Comparison of ENCODE assay signal across 8 cellular contexts in genomic region chr2:174486614-174487535, GRCh38. TPM values are rescaled to one million over a fixed set of nuclear protein-coding genes. Genes with fewer than 3 reads are reported as not detected.
DNase-seq lines count a peak whose midpoint lies in the region; ATAC-seq and TF ChIP-seq lines count a peak whose summit lies in the region.

GPR155 (minus strand) TSS chr2:174487029; CDS start chr2:174481956, 5,073 bp downstream.

- peak within 1 kb of the TSS; percentile 98 to 100 for H4K8ac ChIP-seq in IMR-90 (ENCODE audit: low read depth in 2 of 2, low read length in 2 of 2)

- no peaks in the 10 kb centered on the region for H4K20me1 ChIP-seq in IMR-90 (ENCODE audit: insufficient read depth, low read length)

- 0 out of 2 replicates have a peak, but pooled peaks cover 3% of the 10 kb centered on the region for H3K9me1 ChIP-seq in IMR-90 (ENCODE audit: insufficient read depth, low read length)

- H3K4ac ChIP-seq in IMR-90 (ENCODE audit: low read depth, low read length) = peak within 1 kb of the TSS; percentile 98

- peak within 1 kb of the TSS; percentile 83 for H2AK9ac ChIP-seq in IMR-90 (replicated peaks; ENCODE audit: low read depth, low read length, poor library complexity)

- CTCF ChIA-PET in IMR-90 (lab: Yijun Ruan, JAX) = interaction anchor here (0.5 to 2.6 kb wide), 3 partner anchors 24 to 261 kb away, joined by 4 to 13 read pairs (median 6); no protein-coding TSS in a partner anchor

- peak; percentile 41; the same call in 1 of the 2 replicates for TF ChIP-seq POLR2A in IMR-90 (IDR thresholded peaks at IDR 0.05; ENCODE audit: low read depth, low read length)

- H2AFZ ChIP-seq in IMR-90 (replicated peaks; ENCODE audit: low read length, poor library complexity) = peak within 1 kb of the TSS; percentile 98

- peak within 1 kb of the TSS; percentile 99 for H3K18ac ChIP-seq in IMR-90 (ENCODE audit: low read depth, low read length)

- peak within 1 kb of the TSS; percentile 99 for H3K4me3 ChIP-seq in IMR-90 (ENCODE audit: insufficient read depth, low read depth, low read length)
- peak within 1 kb of the TSS; percentile 91 for H3K4me3 ChIP-seq in epithelial cell of proximal tubule (ENCODE audit: low read depth, low read length)

- H2AK5ac ChIP-seq in IMR-90 (ENCODE audit: low read depth, low read length) = peak within 1 kb of the TSS; percentile 68

- H3K4me2 ChIP-seq in IMR-90 (ENCODE audit: low read depth, low read length) = peak within 1 kb of the TSS; percentile 100

- H2BK120ac ChIP-seq in IMR-90 (ENCODE audit: low read depth, low read length) = peak within 1 kb of the TSS; percentile 72

- H4K91ac ChIP-seq in IMR-90 (ENCODE audit: insufficient read depth, low read depth, low read length) = peak within 1 kb of the TSS; percentile 96

- H4K5ac ChIP-seq in IMR-90 (ENCODE audit: low read depth, low read length) = peak within 1 kb of the TSS; percentile 100

- no peak for TF ChIP-seq CTCF in IMR-90 (conservative IDR thresholded peaks at IDR 0.05; ENCODE audit: low read depth, low read length)
- no peak for TF ChIP-seq CTCF in epithelial cell of proximal tubule (conservative IDR thresholded peaks at IDR 0.05; ENCODE audit: low read depth, low read length)

- 0% methylated on average over 8 of the region's 72 CpGs; no CpG with 5 or more reads in 1 of the 2 experiments for WGBS in IMR-90 (ENCODE audit: extremely low coverage in 2 of 2, insufficient read length in 1 of 2), 2 experiments

- peaks cover 3 to 8% of the 10 kb centered on the region in 2 experiments; a peak in 1 of 4 replicates for H3K79me1 ChIP-seq in IMR-90 (ENCODE audit: low read depth in 1 of 2, low read length in 2 of 2)

- H3K9me3 ChIP-seq in IMR-90 (ENCODE audit: control insufficient read depth, insufficient read depth, low read length) = no peaks in the 10 kb centered on the region

- no peaks in the 10 kb centered on the region; the same call in 1 of the 2 replicates for H3K36me3 ChIP-seq in IMR-90 (ENCODE audit: control insufficient read depth, insufficient read depth, low read length)

- ATAC-seq in GM21528 (IDR thresholded peaks at IDR 0.05; ENCODE audit: low FRiP score, unreplicated experiment) (peak; percentile 73), IMR-90 (ENCODE audit: low read depth) (peak; percentile 96)

- 0 out of 2 replicates have a peak, but pooled peaks have one; percentile 6 for TF ChIP-seq RAD21 in IMR-90 (IDR thresholded peaks at IDR 0.05; ENCODE audit: low read length)

- peak within 1 kb of the TSS; percentile 100 for H3K14ac ChIP-seq in IMR-90 (replicated peaks; ENCODE audit: low read depth, low read length)

- H3K4me1 ChIP-seq in IMR-90 (ENCODE audit: control insufficient read depth, insufficient read depth, low read length) = peaks cover 3% of the 10 kb centered on the region; the same call in 1 of the 2 replicates

- H2BK15ac ChIP-seq in IMR-90 (ENCODE audit: low read depth, low read length) = peak within 1 kb of the TSS; percentile 73; the same call in 1 of the 3 replicates

- H3K9ac ChIP-seq in IMR-90 (ENCODE audit: low read depth, low read length) = peak within 1 kb of the TSS; percentile 94

- peak within 1 kb of the TSS; percentile 97 for H2BK5ac ChIP-seq in IMR-90 (ENCODE audit: low read depth, low read length, poor library complexity, severe bottlenecking)

- peak within 1 kb of the TSS; percentile 98 for H3K23ac ChIP-seq in IMR-90 (ENCODE audit: low read depth, low read length)

- in situ Hi-C loops in IMR-90 (cut with MboI; ENCODE audit: low sequenced_read_pairs) = no loop called here

- intact Hi-C loops in IMR-90 (cut with micrococcal nuclease) = no loop called here

- no peaks in the 10 kb centered on the region for H3K27me3 ChIP-seq in IMR-90 (ENCODE audit: control insufficient read depth, insufficient read depth, low read length)

- peak within 1 kb of the TSS; percentile 99 for H3K56ac ChIP-seq in IMR-90 (ENCODE audit: extremely low read depth, insufficient read depth, low read length)

- no peak within 1 kb of the TSS for H2BK20ac ChIP-seq in IMR-90 (ENCODE audit: low read depth, low read length)

- DNase-seq in DMS114 treated with DMSO at 0.1 percent for 48 hours (lab: John Stamatoyannopoulos, UW; ENCODE audit: unreplicated experiment) (peak; percentile 82), IMR-90 (peak; percentile 97), OCI-M1 (lab: John Stamatoyannopoulos, UW) (peak; percentile 98), activated T-cell treated with anti-CD3 and anti-CD28 coated beads for 4 hours (peak; percentile 97), epithelial cell of proximal tubule (ENCODE audit: low read depth) (peak; percentile 52), mucosa of gallbladder (ENCODE audit: low spot score) (peak; percentile 100)
- peak; percentile 99 for DNase-seq in stimulated activated CD8-positive, alpha-beta memory T cell treated with anti-CD3 and anti-CD28 coated beads, Interleukin-4, amount 100 ng/mL, for 24 hours (ENCODE audit: low read depth)

- POLR2A ChIA-PET in IMR-90 (lab: Charles Lee; ENCODE audit: unreplicated experiment) = interaction anchor here (0.5 kb wide), 1 partner anchor 15 kb away, joined by 5 read pairs; no protein-coding TSS in a partner anchor

- no TSS peak for BruUV-seq in IMR-90 (replicated peaks; lab: Mats Ljungman, UMichigan)

- peak within 1 kb of the TSS; percentile 94 for H3K27ac ChIP-seq in IMR-90 (ENCODE audit: insufficient read depth, low read length)

- dilution Hi-C loops in IMR-90 (cut with HindIII; ENCODE audit: low sequenced_read_pairs, unreplicated experiment) = no loop called here

TF ChIP-seq in IMR-90, 13 proteins besides CTCF, POLR2A, EP300 and RAD21:
- TF ChIP-seq CEBPB (IDR thresholded peaks at IDR 0.05; ENCODE audit: low read depth, low read length) (no peak), USF2 (IDR thresholded peaks at IDR 0.05; ENCODE audit: low read depth, low read length) (peak; percentile 31; the same call in 1 of the 2 replicates), NFE2L2 (IDR thresholded peaks at IDR 0.05; ENCODE audit: low read depth, low read length) (no peak), MAZ (IDR thresholded peaks at IDR 0.05; ENCODE audit: borderline replicate concordance, low read depth, low read length) (peak; percentile 85; the same call in 1 of the 2 replicates), MXI1 (IDR thresholded peaks at IDR 0.05; ENCODE audit: borderline replicate concordance, low read depth, low read length) (peak; percentile 54; the same call in 1 of the 2 replicates), BHLHE40 (IDR thresholded peaks at IDR 0.05; ENCODE audit: low read depth, low read length) (0 out of 2 replicates have a peak, but pooled peaks have one; percentile 3), ELK1 (IDR thresholded peaks at IDR 0.05; ENCODE audit: borderline replicate concordance, low read depth, low read length) (0 out of 2 replicates have a peak, but pooled peaks have one; percentile 52)

RNA-seq across cellular contexts. Expression of gene GPR155, which starts in this region (rescaled TPM):
- total RNA-seq in IMR-90 (2012; rRNA removed) (3.4 and 4.4 TPM in 2 replicates), epithelial cell of proximal tubule (0.87 and 1.7 TPM in 2 replicates), mucosa of gallbladder (11.7 TPM)
- 2.3 and 2.6 TPM in 2 replicates for polyA plus RNA-seq in IMR-90 (2012; rRNA removed)
- 0.80 and 0.90 TPM in 2 replicates for polyA plus RNA-seq in IMR-90 (2012; cell fraction: cytosol; rRNA removed)
- 0.59 and 4.3 TPM in 2 replicates for polyA plus RNA-seq in IMR-90 (2012; cell fraction: nucleus; rRNA removed; ENCODE audit: low replicate concordance)

Comparison
In these comparisons a context has a peak if more than half of its experiments do, and no peak if none do; other contexts are left out.
1. Peak in every context shown above with its lines: DNase-seq, ATAC-seq, H3K4me3 ChIP-seq and H3K27ac ChIP-seq.